14 cellular contexts compared by ENCODE assay signal in the genomic region with DNA sequence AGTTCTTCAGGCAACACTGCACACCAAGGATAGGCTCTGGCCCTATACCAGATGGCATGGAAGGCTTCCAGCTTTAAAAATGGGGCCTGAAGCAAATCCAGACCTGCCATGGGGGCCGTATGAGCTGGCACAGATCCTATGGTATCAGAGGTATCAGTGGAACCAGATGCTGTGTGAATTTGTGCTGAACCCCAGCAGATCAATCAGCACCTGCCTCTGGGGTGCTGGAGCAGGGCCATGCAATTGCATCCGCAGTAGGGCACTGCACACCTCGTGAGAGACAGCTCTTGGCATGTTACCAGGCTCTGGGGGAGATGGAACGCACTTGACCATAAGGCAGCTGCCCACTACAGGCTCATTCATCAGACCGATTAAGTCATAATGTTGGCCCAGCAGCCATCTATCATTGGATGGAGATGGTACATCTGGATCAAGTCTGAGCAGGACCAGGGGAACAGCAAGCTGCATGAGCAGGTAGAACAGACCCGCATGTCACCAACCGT.
"Had no signal": no experiment of that assay in that cellular context is flagged by ENCODE, and none has a peak within 500 bp of the region (broad histone marks: within the 10 kb centered on the region; RNA-seq: fewer than 3 reads in every experiment).

No MANE protein-coding gene starts in this region.

- DNase-seq: activated CD4-positive, alpha-beta T cell treated with anti-CD3 and anti-CD28 coated beads, Interleukin-2, amount 10 ng/mL, durations not matched to agents 24 days and 14 days; activated CD8-positive, alpha-beta memory T cell treated with anti-CD3 and anti-CD28 coated beads, Interleukin-2, amount 50 U/mL, for 4 hours; activated CD8-positive, alpha-beta T cell treated with anti-CD3 and anti-CD28 coated beads, Interleukin-2, amount 10 ng/mL, durations not matched to agents 7 days and 5 days; activated gamma-delta T cell treated with Interleukin-2 at 50 U/mL for 16 hours; activated T-cell treated with anti-CD3 and anti-CD28 coated beads, Interleukin-2, amount 50 U/mL, for 48 hours; amniotic stem cell; caudate nucleus; foreskin fibroblast; left ventricle myocardium inferior; stimulated activated CD4-positive, alpha-beta T cell treated with anti-CD3 and anti-CD28 coated beads, Interleukin-15, amount 100 ng/mL, for 24 hours; stimulated activated CD4-positive, alpha-beta T cell treated with anti-CD3 and anti-CD28 coated beads, Interleukin-4, amount 100 ng/mL, for 24 hours; stimulated activated naive CD4-positive, alpha-beta T cell; transverse colon had no signal

- ATAC-seq: activated CD8-positive, alpha-beta T cell treated with anti-CD3 and anti-CD28 coated beads, Interleukin-2, amount 10 ng/mL, durations not matched to agents 7 days and 5 days; WTC11 had no signal
